In the genomic region with DNA sequence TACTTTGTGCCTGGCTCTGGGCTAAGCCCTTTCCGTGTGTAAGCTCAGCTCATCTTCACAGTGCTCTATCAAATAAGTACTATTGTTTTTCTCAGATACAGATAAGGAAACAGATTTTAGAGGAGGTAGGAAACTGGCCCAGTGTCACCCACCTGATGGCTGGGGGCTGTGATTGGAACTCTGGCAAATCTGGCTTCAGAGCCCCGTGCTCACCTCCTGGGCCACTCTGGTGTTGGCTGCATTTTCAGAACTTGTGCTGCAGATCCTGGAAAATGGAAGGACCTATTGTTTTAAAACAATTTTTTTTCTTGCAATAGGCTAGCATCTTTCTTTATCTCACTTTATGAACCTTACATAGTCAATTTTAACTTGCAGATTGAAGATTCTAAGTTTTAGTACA, we compare ENCODE assay signal across 11 cellular contexts. TPM values are rescaled to one million over a fixed set of nuclear protein-coding genes. Genes with fewer than 3 reads are reported as not detected.
DNase-seq lines count a peak whose midpoint lies in the region; ATAC-seq, FAIRE-seq and TF ChIP-seq lines count a peak whose summit lies in the region.
"Had no signal": no experiment of that assay in that cellular context is flagged by ENCODE, and none has a peak within 500 bp of the region (broad histone marks: within the 10 kb centered on the region; RNA-seq: fewer than 3 reads in every experiment).

No MANE protein-coding gene starts in this region.

- no peak for TF ChIP-seq EP300 in HepG2 (IDR thresholded peaks at IDR 0.05; ENCODE audit: low read depth in 2 of 2, low read length in 2 of 2)
- TF ChIP-seq EP300 in HepG2 (CRISPR knock-in tag; IDR thresholded peaks at IDR 0.05; ENCODE audit: borderline replicate concordance): no peak

- H3K27ac ChIP-seq in HepG2 (ENCODE audit: extremely low read length, insufficient read depth, low read length): no peak overlapping the region
- no peak overlapping the region for H3K27ac ChIP-seq in right lobe of liver
- no peak overlapping the region for H3K27ac ChIP-seq in fibroblast of lung (ENCODE audit: insufficient read depth, low read length)

- TF ChIP-seq CTCF in HepG2 (CRISPR knock-in tag; IDR thresholded peaks at IDR 0.05): no peak
- TF ChIP-seq CTCF in right lobe of liver (IDR thresholded peaks at IDR 0.05): no peak
- TF ChIP-seq CTCF in WTC11 (IDR thresholded peaks at IDR 0.05): no peak
- no peak for TF ChIP-seq CTCF in fibroblast of lung (conservative IDR thresholded peaks at IDR 0.05 in 1 of 2, IDR thresholded peaks at IDR 0.05 in 1 of 2; ENCODE audit: low read depth in 1 of 2, low read length in 2 of 2)

- BruUV-seq in HepG2 (replicated peaks; lab: Mats Ljungman, UMichigan): no TSS peak

- POLR2A ChIA-PET in HepG2 (lab: Yijun Ruan, JAX): no interaction called here
- POLR2A ChIA-PET in WTC11 (lab: Charles Lee): interaction anchor here (0.8 kb wide), 1 partner anchor 195 kb away, joined by 3 read pairs; no protein-coding TSS in a partner anchor

- H3K27me3 ChIP-seq in HepG2 (ENCODE audit: control insufficient read depth in 1 of 2, insufficient read depth in 2 of 2, low read length in 2 of 2): no peaks in the 10 kb centered on the region; a peak in 1 of 5 replicates
- no peaks in the 10 kb centered on the region for H3K27me3 ChIP-seq in right lobe of liver
- H3K27me3 ChIP-seq in fibroblast of lung (ENCODE audit: control insufficient read depth, insufficient read depth, low read length): no peaks in the 10 kb centered on the region

- in situ Hi-C loops in HepG2 (cut with HindIII; ENCODE audit: extremely low pct_ligation_motif_present, low pct_unique_long_range_greater_than_20kb): loop anchor here (10.0 kb wide), 1 partner anchor 412 kb away; no protein-coding TSS in a partner anchor

- WGBS in HepG2 (ENCODE audit: low lambda C conversion rate): 90% methylated on average over 2 of the region's 2 CpGs
- WGBS in right lobe of liver (ENCODE audit: insufficient coverage, low coverage, low lambda C conversion rate, missing lambda C conversion rate): 70% methylated on average over 2 of the region's 2 CpGs

- H3K4me3 Mint-ChIP-seq in WTC11: peak overlapping the region; percentile 50

- peaks cover 12 to 29% of the 10 kb centered on the region in 2 experiments for H3K36me3 ChIP-seq in HepG2 (replicated peaks in 1 of 2; ENCODE audit: control insufficient read depth in 1 of 2, insufficient read depth in 2 of 2, low read length in 2 of 2)
- H3K36me3 ChIP-seq in right lobe of liver: peaks cover 0 to 6% (median 0%) of the 10 kb centered on the region in 4 donors
- peaks cover 2% of the 10 kb centered on the region for H3K36me3 ChIP-seq in fibroblast of lung (ENCODE audit: control insufficient read depth, insufficient read depth, low read length)

- no peak for TF ChIP-seq RAD21 in HepG2 (CRISPR knock-in tag; IDR thresholded peaks at IDR 0.05)

- no peak for ATAC-seq in HepG2
- no peak for ATAC-seq in right lobe of liver
- no peak for ATAC-seq in WTC11
- no peak for ATAC-seq in HG03135 (IDR thresholded peaks at IDR 0.05; ENCODE audit: unreplicated experiment)
- no peak for ATAC-seq in GM18511 (IDR thresholded peaks at IDR 0.05; ENCODE audit: unreplicated experiment)
- no peak for ATAC-seq in HG02798 (IDR thresholded peaks at IDR 0.05; ENCODE audit: poor library complexity, unreplicated experiment)

- no peak for FAIRE-seq in HepG2 (lab: Jason Lieb, UNC)

- CTCF ChIA-PET in HepG2 (lab: Yijun Ruan, JAX; ENCODE audit: low intra/inter-chr PET ratio, low total read pairs): no interaction called here
- CTCF ChIA-PET in WTC11 (lab: Charles Lee): interaction anchor here (0.5 to 1.4 kb wide), 8 partner anchors 8 to 189 kb away, joined by 3 to 6 read pairs (median 4); no protein-coding TSS in a partner anchor

- no peaks in the 10 kb centered on the region for H3K9me3 Mint-ChIP-seq in WTC11

- DNase-seq in HepG2 (ENCODE audit: low spot score) (no peak), right lobe of liver (no peak), WTC11 (ENCODE audit: low spot score) (no peak), fibroblast of lung (ENCODE audit: low read depth in 2 of 2) (no peak), GM19240 (ENCODE audit: insufficient read length, low spot score) (no peak)
- DNase-seq: activated CD4-positive, alpha-beta T cell treated with anti-CD3 and anti-CD28 coated beads, Interleukin-2, amount 50 U/mL, for 1 hour; anterior cingulate cortex; NCI-H187 had no signal

- H3K4me1 ChIP-seq in HepG2 (ENCODE audit: insufficient read depth, low read length) (peaks cover 59% of the 10 kb centered on the region), right lobe of liver (peaks cover 0 to 40% (median 4%) of the 10 kb centered on the region in 4 donors), fibroblast of lung (ENCODE audit: control insufficient read depth, extremely low read depth, insufficient read depth, low read length) (no peaks in the 10 kb centered on the region)

- peak overlapping the region; percentile 91 for H3K27ac Mint-ChIP-seq in WTC11

- no peak overlapping the region for H3K4me3 ChIP-seq in HepG2 (replicated peaks in 1 of 3; ENCODE audit: insufficient read depth in 1 of 3, low read depth in 2 of 3, low read length in 3 of 3)
- H3K4me3 ChIP-seq in right lobe of liver: no peak overlapping the region
- H3K4me3 ChIP-seq in fibroblast of lung (replicated peaks in 1 of 4; ENCODE audit: control extremely low read depth in 1 of 4, insufficient read depth in 1 of 4, low read depth in 3 of 4, low read length in 4 of 4): no peak overlapping the region

- no peaks in the 10 kb centered on the region; the same call in 1 of the 2 replicates for H3K27me3 Mint-ChIP-seq in WTC11 (ENCODE audit: low read depth)

- H3K4me2 ChIP-seq in HepG2 (ENCODE audit: low read depth, low read length): no peak overlapping the region; the same call in 1 of the 2 replicates
- peak overlapping the region; percentile 5 for H3K4me2 ChIP-seq in fibroblast of lung (ENCODE audit: extremely low read depth, insufficient read depth, low read length)

- no peak for TF ChIP-seq POLR2A in HepG2 (IDR thresholded peaks at IDR 0.05; ENCODE audit: insufficient read depth in 1 of 2, low read depth in 2 of 2, low read length in 2 of 2)
- no peak for TF ChIP-seq POLR2A in right lobe of liver (IDR thresholded peaks at IDR 0.05)

- intact Hi-C loops in HepG2 (cut with micrococcal nuclease; ENCODE audit: unreplicated experiment) (loop anchor here (10.0 kb wide), 1 partner anchor 238 kb away; no protein-coding TSS in a partner anchor), right lobe of liver (cut with DNase I) (no loop called here)

- H4K20me1 ChIP-seq in HepG2 (ENCODE audit: insufficient read depth, low read length) (peaks cover 52% of the 10 kb centered on the region), fibroblast of lung (ENCODE audit: control insufficient read depth, extremely low read depth, insufficient read depth, low read length) (no peaks in the 10 kb centered on the region)

- no peak overlapping the region for H3K9ac ChIP-seq in HepG2 (ENCODE audit: insufficient read depth, low read depth, low read length)
- no peak overlapping the region for H3K9ac ChIP-seq in fibroblast of lung (ENCODE audit: insufficient read depth, low read length)

- H2AFZ ChIP-seq in HepG2 (ENCODE audit: low read length) (no peak overlapping the region), fibroblast of lung (ENCODE audit: low read length) (no peak overlapping the region)

- H3K4me1 Mint-ChIP-seq in WTC11: peaks cover 75% of the 10 kb centered on the region

- peaks cover 100% of the 10 kb centered on the region for H3K79me2 ChIP-seq in HepG2 (ENCODE audit: insufficient read depth, low read length)
- H3K79me2 ChIP-seq in fibroblast of lung (ENCODE audit: control insufficient read depth, insufficient read depth, low read length): peaks cover 94% of the 10 kb centered on the region

- peaks cover 7% of the 10 kb centered on the region for H3K36me3 Mint-ChIP-seq in WTC11

- no peaks in the 10 kb centered on the region for H3K9me3 ChIP-seq in HepG2 (ENCODE audit: low read length)
- H3K9me3 ChIP-seq in right lobe of liver: no peaks in the 10 kb centered on the region
- no peaks in the 10 kb centered on the region for H3K9me3 ChIP-seq in fibroblast of lung (ENCODE audit: control insufficient read depth, insufficient read depth, low read depth, low read length)

RNA-seq across cellular contexts. Expression of a gene that starts 5.7 kb away (rescaled TPM):
- 28.0 and 40.5 TPM in 2 replicates for total RNA-seq in HepG2 (2016; rRNA removed; fragmentation: Illumina TruSeq; extraction: Trizol)
- 42.2 and 47.4 TPM in 2 replicates for total RNA-seq in HepG2 (2016; cell fraction: cytosol; rRNA removed; fragmentation: Illumina TruSeq; extraction: Trizol; ENCODE audit: low read depth)
- total RNA-seq in HepG2 (2016; cell fraction: insoluble cytoplasmic fraction; rRNA removed; fragmentation: Illumina TruSeq; extraction: Trizol): 26.0 and 32.7 TPM in 2 replicates
- total RNA-seq in HepG2 (2016; cell fraction: membrane; rRNA removed; fragmentation: Illumina TruSeq; extraction: Trizol): 41.8 and 44.6 TPM in 2 replicates
- total RNA-seq in HepG2 (2016; cell fraction: nucleus; rRNA removed; fragmentation: Illumina TruSeq; extraction: Trizol): 52.2 and 59.0 TPM in 2 replicates
- polyA plus RNA-seq in HepG2 (2011; rRNA removed): 72.7 and 79.2 TPM in 2 replicates
- polyA plus RNA-seq in HepG2 (2011; cell fraction: cytosol; rRNA removed): 37.3 and 55.0 TPM in 2 replicates
- polyA plus RNA-seq in HepG2 (2011; cell fraction: nucleus; rRNA removed): 168 and 204 TPM in 2 replicates
- 88.7 and 102 TPM in 2 replicates for polyA plus RNA-seq in HepG2 (2012)
- polyA plus RNA-seq in HepG2 (2016; cell fraction: cytosol; fragmentation: Illumina TruSeq; extraction: Trizol; ENCODE audit: low read depth): 6.6 and 6.7 TPM in 2 replicates
- 48.8 and 56.0 TPM in 2 replicates for polyA plus RNA-seq in HepG2 (2016; cell fraction: insoluble cytoplasmic fraction; fragmentation: Illumina TruSeq; extraction: Trizol; ENCODE audit: low read depth)
- polyA plus RNA-seq in HepG2 (2016; cell fraction: membrane; fragmentation: Illumina TruSeq; extraction: Trizol; ENCODE audit: low read depth): 27.8 and 29.3 TPM in 2 replicates
- polyA plus RNA-seq in HepG2 (2016; cell fraction: nucleus; fragmentation: Illumina TruSeq; extraction: Trizol; ENCODE audit: insufficient read depth, low read depth): 245 and 266 TPM in 2 replicates
- polyA minus RNA-seq in HepG2 (2011; rRNA and poly(A)+ RNA removed; ENCODE audit: low replicate concordance): 15.4 and 22.9 TPM in 2 replicates
- 18.4 and 26.0 TPM in 2 replicates for polyA minus RNA-seq in HepG2 (2011; cell fraction: cytosol; rRNA and poly(A)+ RNA removed)
- 99.9 and 121 TPM in 2 replicates for polyA minus RNA-seq in HepG2 (2011; cell fraction: nucleus; rRNA and poly(A)+ RNA removed)
- 10 to 100 TPM; 18.1 to 25.3 (median 22.2) TPM for total RNA-seq in right lobe of liver
- 89.1 to 116 TPM (median 113 TPM) in 3 replicates for total RNA-seq in WTC11 (2021)
- total RNA-seq in fibroblast of lung: 46.0 and 64.9 TPM in 2 replicates
- 35.1 and 39.3 TPM in 2 replicates for polyA plus RNA-seq in fibroblast of lung
- 25.1 and 26.9 TPM in 2 replicates for polyA plus RNA-seq in fibroblast of lung (2012)
- 7.7 and 32.4 TPM in 2 replicates for polyA minus RNA-seq in fibroblast of lung (ENCODE audit: low replicate concordance)

RNA-seq across cellular contexts. Expression of a gene that starts 35.8 kb away (rescaled TPM):
- total RNA-seq in HepG2 (2016; rRNA removed; fragmentation: Illumina TruSeq; extraction: Trizol) (0.60 and 4.1 TPM in 2 replicates), right lobe of liver (10 to 100 TPM in 5 of 6 experiments, 1 to 10 TPM in 1; 7.7 to 13.9 (median 10.1) TPM), WTC11 (2021) (35.3 to 39.9 TPM (median 35.8 TPM) in 3 replicates), fibroblast of lung (18.7 and 24.6 TPM in 2 replicates)
- 3.0 and 3.1 TPM in 2 replicates for total RNA-seq in HepG2 (2016; cell fraction: cytosol; rRNA removed; fragmentation: Illumina TruSeq; extraction: Trizol; ENCODE audit: low read depth)
- 0.30 and 4.3 TPM in 2 replicates for total RNA-seq in HepG2 (2016; cell fraction: insoluble cytoplasmic fraction; rRNA removed; fragmentation: Illumina TruSeq; extraction: Trizol)
- total RNA-seq in HepG2 (2016; cell fraction: membrane; rRNA removed; fragmentation: Illumina TruSeq; extraction: Trizol): 0.96 and 1.0 TPM in 2 replicates
- total RNA-seq in HepG2 (2016; cell fraction: nucleus; rRNA removed; fragmentation: Illumina TruSeq; extraction: Trizol): 8.0 and 8.6 TPM in 2 replicates
- polyA plus RNA-seq in HepG2 (2011; rRNA removed) (7.5 and 9.9 TPM in 2 replicates), fibroblast of lung (2.9 and 3.7 TPM in 2 replicates)
- polyA plus RNA-seq in HepG2 (2011; cell fraction: cytosol; rRNA removed): 1.3 and 1.9 TPM in 2 replicates
- 184 and 219 TPM in 2 replicates for polyA plus RNA-seq in HepG2 (2011; cell fraction: nucleus; rRNA removed)
- 16.9 and 23.0 TPM in 2 replicates for polyA plus RNA-seq in HepG2 (2012)
- 0.41 and 0.51 TPM in 2 replicates for polyA plus RNA-seq in HepG2 (2016; cell fraction: cytosol; fragmentation: Illumina TruSeq; extraction: Trizol; ENCODE audit: low read depth)
- 0.69 and 1.4 TPM in 2 replicates for polyA plus RNA-seq in HepG2 (2016; cell fraction: insoluble cytoplasmic fraction; fragmentation: Illumina TruSeq; extraction: Trizol; ENCODE audit: low read depth)
- 0.55 and 0.71 TPM in 2 replicates for polyA plus RNA-seq in HepG2 (2016; cell fraction: membrane; fragmentation: Illumina TruSeq; extraction: Trizol; ENCODE audit: low read depth)
- polyA plus RNA-seq in HepG2 (2016; cell fraction: nucleus; fragmentation: Illumina TruSeq; extraction: Trizol; ENCODE audit: insufficient read depth, low read depth): 49.5 and 52.8 TPM in 2 replicates
- 8.5 and 18.0 TPM in 2 replicates for polyA minus RNA-seq in HepG2 (2011; rRNA and poly(A)+ RNA removed; ENCODE audit: low replicate concordance)
- polyA minus RNA-seq in HepG2 (2011; cell fraction: cytosol; rRNA and poly(A)+ RNA removed): 0.49 and 0.88 TPM in 2 replicates
- 24.2 and 30.1 TPM in 2 replicates for polyA minus RNA-seq in HepG2 (2011; cell fraction: nucleus; rRNA and poly(A)+ RNA removed)
- polyA plus RNA-seq in fibroblast of lung (2012): 11.2 and 15.5 TPM in 2 replicates
- 2.6 and 19.7 TPM in 2 replicates for polyA minus RNA-seq in fibroblast of lung (ENCODE audit: low replicate concordance)
